In the genomic region with DNA sequence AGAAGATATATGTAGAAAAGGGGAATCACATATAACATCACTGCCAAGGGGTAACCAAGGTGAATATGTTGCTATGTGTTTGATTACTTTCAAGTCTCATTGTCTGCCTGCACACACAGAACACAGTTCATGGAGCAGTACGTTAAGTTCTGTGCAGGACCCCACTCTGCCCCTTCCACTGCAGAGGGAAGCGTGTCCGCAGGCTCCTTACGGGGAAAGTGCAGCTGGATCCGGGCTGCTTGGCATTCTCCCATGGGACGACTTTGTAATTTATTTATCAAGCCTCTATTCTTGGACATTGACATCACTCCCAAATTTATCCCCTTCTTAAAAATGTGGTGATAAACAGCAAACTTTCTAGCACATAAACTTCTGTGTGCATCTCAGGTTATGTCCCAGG, we compare ENCODE assay signal across 18 cellular contexts.
DNase-seq lines count a peak whose midpoint lies in the region; ATAC-seq and TF ChIP-seq lines count a peak whose summit lies in the region.
"Had no signal": no experiment of that assay in that cellular context is flagged by ENCODE, and none has a peak within 500 bp of the region (broad histone marks: within the 10 kb centered on the region; RNA-seq: fewer than 3 reads in every experiment).

No MANE protein-coding gene starts in this region.

- no peaks in the 10 kb centered on the region for H3K27me3 ChIP-seq in right atrium auricular region
- peaks cover 6 to 78% (median 18%) of the 10 kb centered on the region in 3 donors for H3K27me3 ChIP-seq in sigmoid colon
- peaks cover 33% of the 10 kb centered on the region for H3K27me3 ChIP-seq in MG63
- H3K27me3 ChIP-seq: BLaER1 treated with 17β-estradiol and CSF1 and Interleukin-3, amounts not matched to agents 10 nM and 100 nM had no signal

- intact Hi-C loops in Right ventricle myocardium superior (cut with DNase I), result no loop called here
- intact Hi-C loops in Right ventricle myocardium inferior (cut with DNase I), result no loop called here
- intact Hi-C loops in left ventricle myocardium superior (cut with micrococcal nuclease), result no loop called here
- intact Hi-C loops in sigmoid colon (cut with DNase I), result no loop called here

- H3K27ac ChIP-seq in right atrium auricular region (no peak overlapping the region), sigmoid colon (no peak overlapping the region)
- H3K27ac ChIP-seq: 22Rv1; A549; BLaER1 treated with 17β-estradiol and CSF1 and Interleukin-3, amounts not matched to agents 10 nM and 100 nM; C4-2B had no signal

- ATAC-seq in Right ventricle myocardium superior (ENCODE audit: poor library complexity) (peak; percentile 36), Right ventricle myocardium inferior (no peak), left ventricle myocardium superior (peak; percentile 69)
- ATAC-seq: A549; CD8-positive, alpha-beta T cell had no signal

- DNase-seq in Right ventricle myocardium superior (no peak), Right ventricle myocardium inferior (ENCODE audit: missing footprints) (no peak), left ventricle myocardium superior (no peak), right atrium auricular region (ENCODE audit: low spot score) (no peak), sigmoid colon (peak; percentile 48), MG63 (no peak), T-helper 1 cell (no peak)
- DNase-seq: AML-193; Caco-2; Calu3; CD4-positive, alpha-beta T cell; CD8-positive, alpha-beta T cell; DMS79 treated with DMSO at 0.1 percent for 48 hours; GF-D8 had no signal

- TF ChIP-seq POLR2A in sigmoid colon (IDR thresholded peaks at IDR 0.05), result no peak

- H3K4me1 ChIP-seq in right atrium auricular region (peaks cover 0 to 7% of the 10 kb centered on the region in 2 donors), sigmoid colon (no peaks in the 10 kb centered on the region)
- H3K4me1 ChIP-seq: Caco-2 had no signal

- H3K36me3 ChIP-seq in right atrium auricular region (no peaks in the 10 kb centered on the region), sigmoid colon (no peaks in the 10 kb centered on the region), MG63 (no peaks in the 10 kb centered on the region)
- H3K36me3 ChIP-seq: BLaER1 treated with 17β-estradiol and CSF1 and Interleukin-3, amounts not matched to agents 10 nM and 100 nM had no signal

- H3K9me3 ChIP-seq in right atrium auricular region (no peaks in the 10 kb centered on the region), sigmoid colon (peaks cover 0 to 3% (median 1%) of the 10 kb centered on the region in 4 donors), MG63 (no peaks in the 10 kb centered on the region)
- H3K9me3 ChIP-seq: A549, Caco-2 had no signal

- WGBS in sigmoid colon, 2 donors, result 74 to 80% methylated on average over 6 of the region's 6 CpGs

- no peak for TF ChIP-seq EP300 in sigmoid colon (IDR thresholded peaks at IDR 0.05)

- TF ChIP-seq CTCF in right atrium auricular region (IDR thresholded peaks at IDR 0.05) (no peak), sigmoid colon (IDR thresholded peaks at IDR 0.05) (no peak)

- no peak overlapping the region for H3K4me3 ChIP-seq in right atrium auricular region
- no peak overlapping the region for H3K4me3 ChIP-seq in sigmoid colon
- no peak overlapping the region for H3K4me3 ChIP-seq in MG63
- H3K4me3 ChIP-seq: A549; BLaER1 treated with 17β-estradiol and CSF1 and Interleukin-3, amounts not matched to agents 10 nM and 100 nM had no signal
